ENCODE assay signal across 24 cellular contexts in genomic region chr2:81263989-81264388, GRCh38.
"Had no signal": no experiment of that assay in that cellular context is flagged by ENCODE, and none has a peak within 500 bp of the region (broad histone marks: within the 10 kb centered on the region; RNA-seq: fewer than 3 reads in every experiment).

No MANE protein-coding gene starts in this region.

- H3K27me3 ChIP-seq: MG63 had no signal

- H3K4me3 ChIP-seq: MG63 had no signal

- H3K27ac ChIP-seq: RWPE1 had no signal

- H3K9ac ChIP-seq: SK-N-SH had no signal

- H3K9me3 ChIP-seq: MG63, SK-N-SH had no signal

- DNase-seq: IMR-90; Karpas-422; KG1; MG63; NCI-H1092 treated with DMSO at 0.1 percent for 48 hours; NCI-H1436; NCI-H187; NCI-H2029; NCI-H2081 treated with DMSO at 0.1 percent for 48 hours; NCI-H2171; NCI-H226; NCI-H446; NCI-H510A; NCI-H524 treated with DMSO at 0.1 percent for 48 hours; NCI-H69; NCI-H774; NK-92 treated with Interleukin-12 subunit alpha and Interleukin-12 subunit beta, amount 100 ng/mL, for 24 hours; PC-3; SHP77; SK-N-SH; SW 1271 had no signal

- H3K36me3 ChIP-seq: MG63 had no signal

- FAIRE-seq: HepG2 had no signal

- H3K4me2 ChIP-seq: SK-N-SH had no signal

- ATAC-seq: HepG2, Panc1, PC-3 had no signal
